Comparison of ENCODE assay signal across 8 cellular contexts in genomic region chr1:153277852-153278251, GRCh38. TPM values are rescaled to one million over a fixed set of nuclear protein-coding genes. Genes with fewer than 3 reads are reported as not detected.
DNase-seq lines count a peak whose midpoint lies in the region; ATAC-seq, FAIRE-seq and TF ChIP-seq lines count a peak whose summit lies in the region.

No MANE protein-coding gene starts in this region.

- H4K20me1 ChIP-seq in PC-9 (ENCODE audit: insufficient read depth) (no peaks in the 10 kb centered on the region), mammary epithelial cell (ENCODE audit: insufficient read depth, low read length) (no peaks in the 10 kb centered on the region)

- no peaks in the 10 kb centered on the region for H3F3A ChIP-seq in PC-9 (ENCODE audit: insufficient read depth, low read depth)

- no peaks in the 10 kb centered on the region for H3K4me1 ChIP-seq in PC-9 (replicated peaks; ENCODE audit: insufficient read depth)
- no peaks in the 10 kb centered on the region for H3K4me1 ChIP-seq in mammary epithelial cell (ENCODE audit: insufficient read depth, low read length)
- no peaks in the 10 kb centered on the region for H3K4me1 ChIP-seq in pancreas

- H3K4me2 ChIP-seq in PC-9, result no peak overlapping the region
- H3K4me2 ChIP-seq in mammary epithelial cell (ENCODE audit: insufficient read depth, low read depth, low read length), result no peak overlapping the region

- H3K9me2 ChIP-seq in PC-9 (ENCODE audit: insufficient read depth), result no peaks in the 10 kb centered on the region

- no peak overlapping the region for H3K9ac ChIP-seq in mammary epithelial cell (ENCODE audit: insufficient read depth, low read length)

- no peaks in the 10 kb centered on the region for H3K36me3 ChIP-seq in PC-9 (ENCODE audit: low read depth)
- H3K36me3 ChIP-seq in mammary epithelial cell (ENCODE audit: insufficient read depth, low read length), result no peaks in the 10 kb centered on the region
- H3K36me3 ChIP-seq in pancreas, result no peaks in the 10 kb centered on the region

- CTCF ChIA-PET in PC-9 (lab: Charles Lee) (no interaction called here), mammary epithelial cell (lab: Charles Lee; ENCODE audit: low non-redundant PET) (interaction anchor here (0.6 to 0.7 kb wide), 3 partner anchors 17 to 85 kb away, joined by 3 to 28 read pairs (median 3); no protein-coding TSS in a partner anchor)

- DNase-seq in NCI-H1105 (lab: John Stamatoyannopoulos, UW) (peak; percentile 10), NCI-H1105 treated with DMSO at 0.1 percent for 48 hours (lab: John Stamatoyannopoulos, UW) (no peak), PC-9 (peak; percentile 8 to 41), mammary epithelial cell (peak; percentile 71), pancreas (no peak), omental fat pad (ENCODE audit: low spot score) (no peak), putamen (ENCODE audit: low spot score) (no peak)

- no peak overlapping the region for H3K4me3 ChIP-seq in PC-9
- no peak overlapping the region for H3K4me3 ChIP-seq in mammary epithelial cell (replicated peaks in 1 of 3; ENCODE audit: insufficient read depth in 1 of 3, low read depth in 2 of 3, low read length in 3 of 3)
- no peak overlapping the region for H3K4me3 ChIP-seq in pancreas

- ATAC-seq in HG02610 (IDR thresholded peaks at IDR 0.05; ENCODE audit: unreplicated experiment) (peak; percentile 68), pancreas (peak in 2 of 4 donors; percentile 56 to 69), omental fat pad (ENCODE audit: low FRiP score) (no peak)

- intact Hi-C loops in PC-9 (cut with micrococcal nuclease; ENCODE audit: unreplicated experiment) (no loop called here), mammary epithelial cell (cut with micrococcal nuclease) (loop anchor here (1.0 to 2.0 kb wide), 2 partner anchors 40 to 47 kb away; no protein-coding TSS in a partner anchor), pancreas (cut with DNase I) (no loop called here)

- no peak for FAIRE-seq in pancreas (lab: Jason Lieb, UNC)

- TF ChIP-seq CTCF in PC-9 (conservative IDR thresholded peaks at IDR 0.05) (peak; percentile 79), mammary epithelial cell (conservative IDR thresholded peaks at IDR 0.05 in 1 of 2, IDR thresholded peaks at IDR 0.05 in 1 of 2; ENCODE audit: extremely low read depth in 1 of 2, insufficient read depth in 1 of 2, low read depth in 1 of 2, low read length in 2 of 2) (peak; percentile 92 to 98), pancreas (IDR thresholded peaks at IDR 0.05) (peak in 3 of 4 donors; percentile 27 to 44 (median 32)), omental fat pad (IDR thresholded peaks at IDR 0.05) (no peak)

- POLR2A ChIA-PET in PC-9 (lab: Charles Lee; ENCODE audit: unreplicated experiment), result no interaction called here

- H3K27me3 ChIP-seq in PC-9 (ENCODE audit: insufficient read depth, low read depth), result peaks cover 6% of the 10 kb centered on the region; the same call in 1 of the 2 replicates
- no peaks in the 10 kb centered on the region for H3K27me3 ChIP-seq in mammary epithelial cell (ENCODE audit: insufficient read depth, low read length)
- no peaks in the 10 kb centered on the region for H3K27me3 ChIP-seq in pancreas

- no peaks in the 10 kb centered on the region for H3K9me3 ChIP-seq in PC-9 (ENCODE audit: insufficient read depth, low read depth)
- H3K9me3 ChIP-seq in mammary epithelial cell (replicated peaks; ENCODE audit: insufficient read depth, low read length), result no peaks in the 10 kb centered on the region
- H3K9me3 ChIP-seq in pancreas, result no peaks in the 10 kb centered on the region

- in situ Hi-C loops in mammary epithelial cell (cut with MboI; ENCODE audit: low sequenced_read_pairs in 2 of 2), result no loop called here

- dilution Hi-C loops in mammary epithelial cell (cut with HindIII; ENCODE audit: low sequenced_read_pairs), result no loop called here

- BruUV-seq in PC-9 (replicated peaks; lab: Mats Ljungman, UMichigan), result no TSS peak
- no TSS peak for BruUV-seq in mammary epithelial cell (replicated peaks; lab: Mats Ljungman, UMichigan)

- H3K27ac ChIP-seq in PC-9 (no peak overlapping the region), mammary epithelial cell (ENCODE audit: insufficient read depth, low read depth, low read length) (no peak overlapping the region), pancreas (no peak overlapping the region)

- WGBS in mammary epithelial cell (ENCODE audit: low coverage, missing lambda C conversion rate), result 17% methylated on average over 2 of the region's 2 CpGs
- WGBS in pancreas, 2 donors, result 8 to 14% methylated on average over 2 of the region's 2 CpGs

- no peaks in the 10 kb centered on the region for H3K79me2 ChIP-seq in PC-9 (ENCODE audit: low read depth)
- H3K79me2 ChIP-seq in mammary epithelial cell (ENCODE audit: insufficient read depth, low read length), result no peaks in the 10 kb centered on the region

- H2AFZ ChIP-seq in PC-9 (no peak overlapping the region), mammary epithelial cell (ENCODE audit: low read depth, low read length) (no peak overlapping the region)

RNA-seq across cellular contexts. Expression of gene LORICRIN, which starts 18.4 kb away (rescaled TPM):
- not detected in 2 replicates for total RNA-seq in PC-9 (2021)
- total RNA-seq in mammary epithelial cell, result not detected
- polyA plus RNA-seq in mammary epithelial cell, result not detected
- not detected for polyA minus RNA-seq in mammary epithelial cell
- total RNA-seq in pancreas, result not detected
- not detected for polyA plus RNA-seq in pancreas
- total RNA-seq in omental fat pad, result not detected

RNA-seq across cellular contexts. Expression of gene PGLYRP3, which starts 34.9 kb away (rescaled TPM):
- total RNA-seq in PC-9 (2021) (not detected in 2 replicates), mammary epithelial cell (1 to 10 TPM in 1 of 2 donors, not detected in 1; 1.8 TPM), pancreas (not detected), omental fat pad (not detected)
- polyA plus RNA-seq in mammary epithelial cell (0.25 TPM), pancreas (not detected)
- polyA minus RNA-seq in mammary epithelial cell, result not detected

Comparison
In these comparisons a context has a peak if more than half of its experiments do, and no peak if none do; other contexts are left out.
1. DNase-seq: peak in NCI-H1105 (single experiment), PC-9 (2 of 2) and mammary epithelial cell (single experiment); none in NCI-H1105 treated with DMSO at 0.1 percent for 48 hours (single experiment), pancreas (0 of 6), omental fat pad (single experiment) and putamen (single experiment).
2. CTCF ChIP-seq: peak in PC-9 (single experiment), mammary epithelial cell (2 of 2) and pancreas (3 of 4); none in omental fat pad (0 of 3).